In genomic region chr22:22061085-22062077, GRCh38 we compare ENCODE assay signal across 10 cellular contexts.
DNase-seq lines count a peak whose midpoint lies in the region; ATAC-seq, FAIRE-seq and TF ChIP-seq lines count a peak whose summit lies in the region.
"Had no signal": no experiment of that assay in that cellular context is flagged by ENCODE, and none has a peak within 500 bp of the region (broad histone marks: within the 10 kb centered on the region; RNA-seq: fewer than 3 reads in every experiment).

No MANE protein-coding gene starts in this region.

- H4K20me1 ChIP-seq in K562 (replicated peaks; ENCODE audit: control insufficient read depth, insufficient read depth, low read length): 0 out of 2 replicates have a peak, but pooled peaks cover 3% of the 10 kb centered on the region

- ATAC-seq in K562: peak; percentile 74
- ATAC-seq in stimulated activated naive CD8-positive, alpha-beta T cell treated with anti-CD3 and anti-CD28 coated beads, Interleukin-15, Interleukin-2, amounts not matched to agents 100 U/mL and 50 U/mL, for 24 hours: no peak

- FAIRE-seq in K562 (lab: Jason Lieb, UNC): no peak
- FAIRE-seq: frontal cortex had no signal

- H3K27me3 ChIP-seq in K562 (ENCODE audit: control insufficient read depth in 2 of 2, insufficient read depth in 2 of 2, low read length in 2 of 2): peaks cover 31 to 32% of the 10 kb centered on the region in 2 experiments

- in situ Hi-C loops in K562 (cut with MboI): no loop called here

- POLR2A ChIA-PET in AG04449 (lab: Yijun Ruan, JAX): no interaction called here
- POLR2A ChIA-PET in K562 (lab: Yijun Ruan, JAX): interaction anchor here (0.5 to 12.9 kb wide), 32 partner anchors 9 to 1452 kb away, joined by 3 to 110 read pairs (median 4); partner anchors contain the start of gene MAPK1

- H3K36me3 ChIP-seq in K562 (ENCODE audit: control insufficient read depth, insufficient read depth, low read length): no peaks in the 10 kb centered on the region
- H3K36me3 ChIP-seq: SJSA1 had no signal

- intact Hi-C loops in K562 (cut with micrococcal nuclease): loop anchor here (1.0 to 5.0 kb wide), 5 partner anchors 41 to 281 kb away; no protein-coding TSS in a partner anchor

- WGBS in K562 (ENCODE audit: insufficient coverage, low coverage, missing lambda C conversion rate): 23% methylated on average over 11 of the region's 11 CpGs

- TF ChIP-seq CTCF in AG04449 (IDR thresholded peaks at IDR 0.05; ENCODE audit: insufficient read depth, low read length, missing control alignments): peak; percentile 6
- TF ChIP-seq CTCF in LNCaP clone FGC (IDR thresholded peaks at IDR 0.05; ENCODE audit: control insufficient read depth, extremely low read depth, insufficient read depth): peak; percentile 33; the same call in 1 of the 2 replicates
- peak in 1 of 3 experiments; percentile 87; a peak in 2 of 6 replicates for TF ChIP-seq CTCF in K562 (IDR thresholded peaks at IDR 0.05 in 2 of 3, conservative IDR thresholded peaks at IDR 0.05 in 1 of 3; ENCODE audit: insufficient read depth in 2 of 3, low read depth in 1 of 3, low read length in 3 of 3)

- H3K9ac ChIP-seq in K562 (ENCODE audit: insufficient read depth in 1 of 2, low read depth in 2 of 2, low read length in 2 of 2): peak overlapping the region in 1 of 2 experiments; percentile 3; a peak in 1 of 4 replicates

- CTCF ChIA-PET in AG04449 (lab: Yijun Ruan, JAX): interaction anchor here (0.8 to 2.5 kb wide), 7 partner anchors 9 to 96 kb away, joined by 3 to 7 read pairs (median 4); no protein-coding TSS in a partner anchor
- CTCF ChIA-PET in K562 (lab: Yijun Ruan, JAX; ENCODE audit: low intra/inter-chr PET ratio): interaction anchor here (0.5 to 4.1 kb wide), 10 partner anchors 31 to 919 kb away, joined by 3 to 19 read pairs (median 8); no protein-coding TSS in a partner anchor

- H3K9me3 ChIP-seq in K562 (replicated peaks; ENCODE audit: control insufficient read depth, insufficient read depth, low read depth, low read length): no peaks in the 10 kb centered on the region
- H3K9me3 ChIP-seq: SJSA1 had no signal

- BruUV-seq in K562 (replicated peaks; lab: Mats Ljungman, UMichigan): no TSS peak

- H3K27ac ChIP-seq in K562 (ENCODE audit: extremely low read depth, low read depth, low read length): no peak overlapping the region
- H3K27ac ChIP-seq: SJSA1 had no signal

- no peak overlapping the region for H3K4me2 ChIP-seq in K562 (ENCODE audit: insufficient read depth, low read length)

- no peak for TF ChIP-seq POLR2A in K562 (conservative IDR thresholded peaks at IDR 0.05)

- peak; percentile 29; the same call in 1 of the 2 replicates for TF ChIP-seq EP300 in K562 (IDR thresholded peaks at IDR 0.05; ENCODE audit: low read length)

- H3K79me2 ChIP-seq in K562 (ENCODE audit: control insufficient read depth, insufficient read depth, low read length): no peaks in the 10 kb centered on the region

- peak in 1 of 2 experiments; percentile 43; a peak in 1 of 4 replicates for TF ChIP-seq RAD21 in K562 (CRISPR knock-in tag; conservative IDR thresholded peaks at IDR 0.05 in 1 of 2, IDR thresholded peaks at IDR 0.05 in 1 of 2)

- H3K4me1 ChIP-seq in K562 (replicated peaks in 1 of 2; ENCODE audit: control insufficient read depth in 2 of 2, insufficient read depth in 2 of 2, low read length in 2 of 2): peaks cover 3 to 5% of the 10 kb centered on the region in 2 experiments; a peak in 3 of 5 replicates
- H3K4me1 ChIP-seq: SJSA1 had no signal

- DNase-seq in AG04449 (ENCODE audit: low read depth, low spot score) (no peak), LNCaP clone FGC (ENCODE audit: low read depth) (peak; percentile 79), K562 (ENCODE audit: extremely low read depth in 1 of 4, low spot score in 3 of 4) (peak in 2 of 4 experiments; percentile 47 to 72), medulla oblongata (ENCODE audit: extremely low spot score) (peak; percentile 41), NCI-H345 treated with DMSO at 0.1 percent for 48 hours (lab: John Stamatoyannopoulos, UW; ENCODE audit: unreplicated experiment) (no peak), GM19238 (ENCODE audit: insufficient read length, low spot score) (no peak), GDM1 (lab: John Stamatoyannopoulos, UW) (no peak)
- DNase-seq in stimulated activated naive CD8-positive, alpha-beta T cell treated with anti-CD3 and anti-CD28 coated beads, Interleukin-15, Interleukin-2, amounts not matched to agents 100 U/mL and 50 U/mL, for 24 hours: no peak

- peak overlapping the region; percentile 1; the same call in 1 of the 2 replicates for H2AFZ ChIP-seq in K562 (ENCODE audit: low read depth, low read length)

- no peak overlapping the region for H3K4me3 ChIP-seq in AG04449 (ENCODE audit: low read depth, low read length)
- H3K4me3 ChIP-seq in LNCaP clone FGC (ENCODE audit: low read depth, low read length): no peak overlapping the region
- H3K4me3 ChIP-seq in K562: no peak overlapping the region
- H3K4me3 ChIP-seq: SJSA1 had no signal

- no peaks in the 10 kb centered on the region for H3K9me1 ChIP-seq in K562 (ENCODE audit: control insufficient read depth, insufficient read depth, low read length)

TF ChIP-seq in K562, 482 proteins besides CTCF, POLR2A, EP300 and RAD21 (continues in another document):
- no peak for TF ChIP-seq SRSF7 (optimal IDR thresholded peaks at IDR 0.05; ENCODE audit: low read depth, low read length)
- no peak for TF ChIP-seq CREB1 (IDR thresholded peaks at IDR 0.05)
- no peak for TF ChIP-seq CREB1 (CRISPR knock-in tag; IDR thresholded peaks at IDR 0.05)
- TF ChIP-seq HNRNPH1 (optimal IDR thresholded peaks at IDR 0.05; ENCODE audit: low read depth, low read length): no peak
- TF ChIP-seq, protein P1, sequence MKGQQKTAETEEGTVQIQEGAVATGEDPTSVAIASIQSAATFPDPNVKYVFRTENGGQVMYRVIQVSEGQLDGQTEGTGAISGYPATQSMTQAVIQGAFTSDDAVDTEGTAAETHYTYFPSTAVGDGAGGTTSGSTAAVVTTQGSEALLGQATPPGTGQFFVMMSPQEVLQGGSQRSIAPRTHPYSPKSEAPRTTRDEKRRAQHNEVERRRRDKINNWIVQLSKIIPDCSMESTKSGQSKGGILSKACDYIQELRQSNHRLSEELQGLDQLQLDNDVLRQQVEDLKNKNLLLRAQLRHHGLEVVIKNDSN (CRISPR knock-in tag; IDR thresholded peaks at IDR 0.05): no peak
- TF ChIP-seq RUNX1 (IDR thresholded peaks at IDR 0.05; ENCODE audit: low read depth): no peak
- TF ChIP-seq L3MBTL2 (IDR thresholded peaks at IDR 0.05): no peak
- TF ChIP-seq, protein P2, sequence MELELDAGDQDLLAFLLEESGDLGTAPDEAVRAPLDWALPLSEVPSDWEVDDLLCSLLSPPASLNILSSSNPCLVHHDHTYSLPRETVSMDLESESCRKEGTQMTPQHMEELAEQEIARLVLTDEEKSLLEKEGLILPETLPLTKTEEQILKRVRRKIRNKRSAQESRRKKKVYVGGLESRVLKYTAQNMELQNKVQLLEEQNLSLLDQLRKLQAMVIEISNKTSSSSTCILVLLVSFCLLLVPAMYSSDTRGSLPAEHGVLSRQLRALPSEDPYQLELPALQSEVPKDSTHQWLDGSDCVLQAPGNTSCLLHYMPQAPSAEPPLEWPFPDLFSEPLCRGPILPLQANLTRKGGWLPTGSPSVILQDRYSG (tag; conservative IDR thresholded peaks at IDR 0.05; ENCODE audit: low read depth): no peak
- no peak for TF ChIP-seq HOMEZ (CRISPR knock-in tag; IDR thresholded peaks at IDR 0.05)
- no peak for TF ChIP-seq HNRNPL (IDR thresholded peaks at IDR 0.05; ENCODE audit: low read depth, low read length)
- no peak for TF ChIP-seq KLF1 (tag; IDR thresholded peaks at IDR 0.05)
- no peak for TF ChIP-seq ZNF212 (CRISPR knock-in tag; IDR thresholded peaks at IDR 0.05)
- TF ChIP-seq CXXC5 (CRISPR knock-in tag; IDR thresholded peaks at IDR 0.05): no peak
- TF ChIP-seq HDAC6 (IDR thresholded peaks at IDR 0.05; ENCODE audit: low read depth, low read length): no peak
- no peak for TF ChIP-seq RNF2 (IDR thresholded peaks at IDR 0.05)
- TF ChIP-seq RFX1 (IDR thresholded peaks at IDR 0.05): peak; percentile 82
- TF ChIP-seq RBM14 (IDR thresholded peaks at IDR 0.05; ENCODE audit: borderline replicate concordance, insufficient read depth, low read depth, low read length): no peak
- no peak for TF ChIP-seq ZNF589 (CRISPR knock-in tag; IDR thresholded peaks at IDR 0.05; ENCODE audit: low read depth)

Comparison
In these comparisons a context has a peak if more than half of its experiments do, and no peak if none do; other contexts are left out.
1. DNase-seq: peak in LNCaP clone FGC (single experiment) and medulla oblongata (single experiment); none in AG04449 (single experiment), NCI-H345 treated with DMSO at 0.1 percent for 48 hours (single experiment), GM19238 (single experiment), stimulated activated naive CD8-positive, alpha-beta T cell treated with anti-CD3 and anti-CD28 coated beads, Interleukin-15, Interleukin-2, amounts not matched to agents 100 U/mL and 50 U/mL, for 24 hours (single experiment) and GDM1 (single experiment).